Comparison of ENCODE assay signal across 18 cellular contexts in genomic region chr10:98097175-98097574, GRCh38.
"Had no signal": no experiment of that assay in that cellular context is flagged by ENCODE, and none has a peak within 500 bp of the region (broad histone marks: within the 10 kb centered on the region; RNA-seq: fewer than 3 reads in every experiment).

No MANE protein-coding gene starts in this region.

- H3K27ac Mint-ChIP-seq: IgD-negative memory B cell had no signal

- H3K9ac ChIP-seq: KMS-11, SK-N-SH had no signal

- DNase-seq: Kasumi-1, MM.1S, NCI-H2081 treated with DMSO at 0.1 percent for 48 hours, NCI-H2171, NCI-H226, NCI-H446, NCI-H510A, NCI-H524 treated with DMSO at 0.1 percent for 48 hours, NCI-H774, PC-9, RPMI8226 had no signal

- H3K9me3 Mint-ChIP-seq: IgD-negative memory B cell had no signal

- H3K4me3 ChIP-seq: K562, PC-9 had no signal

- H2AFZ ChIP-seq: PC-9 had no signal

- ATAC-seq: K562 had no signal

- H3K27ac ChIP-seq: HL-60, KMS-11, PC-9 had no signal

- H3K9me3 ChIP-seq: SK-N-SH had no signal

- H3K4me2 ChIP-seq: KMS-11, PC-9, SK-N-SH had no signal

- H3K4me3 Mint-ChIP-seq: IgD-negative memory B cell had no signal

- H3K4me1 Mint-ChIP-seq: IgD-negative memory B cell had no signal

- FAIRE-seq: HTR-8/SVneo, K562, RCC 7860 had no signal
